ENCODE assay signal across 18 cellular contexts in genomic region chr4:178395798-178396197, GRCh38.
A peak's percentile ranks its signal among the peaks of the same experiment; 100 is the strongest.
DNase-seq lines count a peak whose midpoint lies in the region; ATAC-seq, FAIRE-seq and TF ChIP-seq lines count a peak whose summit lies in the region.
"Had no signal": no experiment of that assay in that cellular context is flagged by ENCODE, and none has a peak within 500 bp of the region (broad histone marks: within the 10 kb centered on the region; RNA-seq: fewer than 3 reads in every experiment).

No MANE protein-coding gene starts in this region.

- H3K9me3 Mint-ChIP-seq in GM23338 = peaks cover 12% of the 10 kb centered on the region
- H3K9me3 Mint-ChIP-seq: activated T-cell treated with anti-CD3 and anti-CD28 coated beads, Interleukin-2, amount 50 U/mL, for 24 hours had no signal

- no peaks in the 10 kb centered on the region for H3F3A ChIP-seq in GM23338 (replicated peaks; ENCODE audit: low read depth)

- TF ChIP-seq CTCF in C4-2B (conservative IDR thresholded peaks at IDR 0.05) = peak; percentile 35
- TF ChIP-seq CTCF in GM23338 (conservative IDR thresholded peaks at IDR 0.05; ENCODE audit: low read depth in 2 of 2) = peak; percentile 51 to 65
- TF ChIP-seq CTCF in RWPE2 (IDR thresholded peaks at IDR 0.05; ENCODE audit: poor library complexity, severe bottlenecking) = peak; percentile 15
- no peak for TF ChIP-seq CTCF in D721Med (IDR thresholded peaks at IDR 0.05; ENCODE audit: insufficient read depth, missing control alignments)

- H3K4me2 ChIP-seq in GM23338 = no peak overlapping the region

- H3K27ac ChIP-seq in C4-2B (no peak overlapping the region), GM23338 (ENCODE audit: low read depth) (no peak overlapping the region), RWPE2 (ENCODE audit: poor library complexity, severe bottlenecking) (no peak overlapping the region), SJCRH30 (no peak overlapping the region)
- H3K27ac ChIP-seq: left lung, psoas muscle had no signal

- H3K27me3 ChIP-seq in GM23338 (ENCODE audit: insufficient read depth) = no peaks in the 10 kb centered on the region
- no peaks in the 10 kb centered on the region for H3K27me3 ChIP-seq in RWPE2 (ENCODE audit: insufficient read depth, poor library complexity, severe bottlenecking)
- H3K27me3 ChIP-seq in SJCRH30 = no peaks in the 10 kb centered on the region
- H3K27me3 ChIP-seq: left lung had no signal

- H3K9me3 ChIP-seq in RWPE2 (ENCODE audit: severe bottlenecking) = no peaks in the 10 kb centered on the region
- no peaks in the 10 kb centered on the region for H3K9me3 ChIP-seq in SJCRH30 (replicated peaks)
- H3K9me3 ChIP-seq: left lung, psoas muscle had no signal

- H3K4me1 ChIP-seq in GM23338 (ENCODE audit: insufficient read depth) (no peaks in the 10 kb centered on the region), RWPE2 (ENCODE audit: insufficient read depth, poor library complexity, severe bottlenecking) (no peaks in the 10 kb centered on the region), SJCRH30 (no peaks in the 10 kb centered on the region)
- H3K4me1 ChIP-seq: left lung, psoas muscle had no signal

- H3K4me3 Mint-ChIP-seq in GM23338 = no peak overlapping the region
- H3K4me3 Mint-ChIP-seq: activated T-cell treated with anti-CD3 and anti-CD28 coated beads, Interleukin-2, amount 50 U/mL, for 24 hours; brain had no signal

- no peaks in the 10 kb centered on the region for H3K79me2 ChIP-seq in GM23338 (replicated peaks; ENCODE audit: insufficient read depth)

- H3K27ac Mint-ChIP-seq in GM23338 = no peak overlapping the region
- H3K27ac Mint-ChIP-seq: activated naive CD4-positive, alpha-beta T cell treated with anti-CD3 and anti-CD28 coated beads, Interleukin-2, amount 50 U/mL, for 72 hours; activated T-cell treated with anti-CD3 and anti-CD28 coated beads, Interleukin-2, amount 50 U/mL, for 24 hours; brain had no signal

- no peaks in the 10 kb centered on the region for H3K27me3 Mint-ChIP-seq in GM23338 (ENCODE audit: insufficient read depth, low read depth, poor library complexity)
- H3K27me3 Mint-ChIP-seq: activated T-cell treated with anti-CD3 and anti-CD28 coated beads, Interleukin-2, amount 50 U/mL, for 24 hours; brain had no signal

- peaks cover 5% of the 10 kb centered on the region; the same call in 1 of the 3 replicates for H3K36me3 Mint-ChIP-seq in GM23338 (ENCODE audit: low read depth)
- H3K36me3 Mint-ChIP-seq: activated naive CD4-positive, alpha-beta T cell treated with anti-CD3 and anti-CD28 coated beads, Interleukin-2, amount 50 U/mL, for 72 hours; brain had no signal

- H3K9me2 ChIP-seq in GM23338 (ENCODE audit: insufficient read depth) = no peaks in the 10 kb centered on the region; the same call in 1 of the 2 replicates

- no peak overlapping the region for H2AFZ ChIP-seq in GM23338

- DNase-seq in GM23338 (ENCODE audit: low spot score) (peak; percentile 31), RWPE2 (ENCODE audit: low spot score) (no peak), iPS-NIHi7 (ENCODE audit: extremely low spot score) (peak; percentile 34), DMS114 treated with DMSO at 0.1 percent for 48 hours (lab: John Stamatoyannopoulos, UW; ENCODE audit: unreplicated experiment) (no peak), D721Med (ENCODE audit: insufficient read length, low spot score) (no peak), SJCRH30 (no peak)
- DNase-seq: activated CD4-positive, alpha-beta T cell treated with anti-CD3 and anti-CD28 coated beads, Interleukin-2, amount 50 U/mL, for 1 hour; activated T-cell treated with anti-CD3 and anti-CD28 coated beads, Interleukin-2, amount 50 U/mL, for 24 hours; Calu3; left lung; NCI-H1694 treated with DMSO at 0.1 percent for 48 hours; NCI-H524 treated with DMSO at 0.1 percent for 48 hours; psoas muscle; Right ventricle myocardium superior had no signal

- H3K4me3 ChIP-seq in GM23338 = no peak overlapping the region
- H3K4me3 ChIP-seq in RWPE2 (ENCODE audit: severe bottlenecking) = no peak overlapping the region
- H3K4me3 ChIP-seq in SJCRH30 = no peak overlapping the region
- H3K4me3 ChIP-seq: left lung, psoas muscle had no signal

- FAIRE-seq in D721Med (lab: Jason Lieb, UNC) = no peak

- H3K36me3 ChIP-seq in GM23338 (ENCODE audit: insufficient read depth) (no peaks in the 10 kb centered on the region), RWPE2 (ENCODE audit: low read depth) (no peaks in the 10 kb centered on the region), SJCRH30 (no peaks in the 10 kb centered on the region)
- H3K36me3 ChIP-seq: left lung had no signal

- ATAC-seq in GM23338 (no peak), RWPE2 (ENCODE audit: low read depth) (no peak), GM18505 (IDR thresholded peaks at IDR 0.05; ENCODE audit: unreplicated experiment) (no peak)
- ATAC-seq: activated naive CD4-positive, alpha-beta T cell treated with anti-CD3 and anti-CD28 coated beads, Interleukin-2, amount 50 U/mL, for 72 hours; left lung; psoas muscle had no signal

- H3K4me1 Mint-ChIP-seq in GM23338 = no peaks in the 10 kb centered on the region
- H3K4me1 Mint-ChIP-seq: brain had no signal

- no peaks in the 10 kb centered on the region for H4K20me1 ChIP-seq in GM23338 (replicated peaks; ENCODE audit: insufficient read depth)

- TF ChIP-seq POLR2A in GM18505 (IDR thresholded peaks at IDR 0.05; ENCODE audit: borderline replicate concordance, extremely low read depth, insufficient read depth, insufficient read length) = no peak

TF ChIP-seq in GM23338, 12 proteins besides CTCF, POLR2A, EP300 and RAD21:
- TF ChIP-seq ZNF331 (CRISPR knock-in tag; IDR thresholded peaks at IDR 0.05; ENCODE audit: low read depth) = no peak
TF ChIP-seq in GM23338: peak in this region for 0.

Comparison
In these comparisons a context has a peak if more than half of its experiments do, and no peak if none do; other contexts are left out.
1. DNase-seq: peak in GM23338 (single experiment) and iPS-NIHi7 (single experiment); none in RWPE2 (single experiment), DMS114 treated with DMSO at 0.1 percent for 48 hours (single experiment), D721Med (single experiment) and SJCRH30 (0 of 2).